24 cellular contexts compared by ENCODE assay signal in genomic region chr7:74115326-74115725, GRCh38. TPM values are rescaled to one million over a fixed set of nuclear protein-coding genes. Genes with fewer than 3 reads are reported as not detected.
DNase-seq lines count a peak whose midpoint lies in the region; ATAC-seq, FAIRE-seq and TF ChIP-seq lines count a peak whose summit lies in the region.
"Had no signal": no experiment of that assay in that cellular context is flagged by ENCODE, and none has a peak within 500 bp of the region (broad histone marks: within the 10 kb centered on the region; RNA-seq: fewer than 3 reads in every experiment).

No MANE protein-coding gene starts in this region.

- H2BK5ac ChIP-seq in mesendoderm (ENCODE audit: low read length) = no peak overlapping the region

- POLR2A ChIA-PET in HEK293T (lab: Yijun Ruan, JAX) = no interaction called here

- no peak for DNase-seq in D721Med (ENCODE audit: insufficient read length, low spot score)
- DNase-seq in HEK293T (ENCODE audit: extremely low spot score) = peak; percentile 38
- DNase-seq in mesendoderm = peak; percentile 76
- DNase-seq in kidney = no peak
- DNase-seq in AG20443 (ENCODE audit: low spot score) = no peak
- no peak for DNase-seq in NCI-H226
- DNase-seq: activated CD8-positive, alpha-beta T cell treated with anti-CD3 and anti-CD28 coated beads for 36 hours; activated gamma-delta T cell; activated naive CD8-positive, alpha-beta T cell treated with anti-CD3 and anti-CD28 coated beads, Interleukin-2, amount 50 U/mL, for 24 hours; activated T-cell treated with anti-CD3 and anti-CD28 coated beads for 4 hours; CD4-positive, CD25-positive, alpha-beta regulatory T cell; cortex of kidney; DMS153; GF-D8; glutamatergic neuron; left cardiac atrium; NCI-H1092; NCI-H2029; NCI-H446 treated with DMSO at 0.1 percent for 48 hours; occipital lobe; upper lobe of left lung had no signal

- WGBS in mesendoderm (ENCODE audit: extremely low coverage, insufficient coverage, low lambda C conversion rate) = no CpG with 5 or more reads among the region's 17 CpGs

- ATAC-seq in SK-N-SH treated with all-trans-retinoic acid at 6 μM for 48 hours = peak; percentile 36; the same call in 2 of the 3 replicates
- ATAC-seq: activated CD4-positive, CD25-positive, alpha-beta regulatory T cell treated with anti-CD3 and anti-CD28 coated beads, Interleukin-2, amount 50 U/mL, for 24 hours; activated CD8-positive, alpha-beta T cell treated with anti-CD3 and anti-CD28 coated beads for 36 hours; activated naive CD8-positive, alpha-beta T cell treated with anti-CD3 and anti-CD28 coated beads, Interleukin-2, amount 50 U/mL, for 24 hours; left cardiac atrium had no signal

- H3K27me3 ChIP-seq in mesendoderm (ENCODE audit: insufficient read depth, low read length, poor library complexity) = no peaks in the 10 kb centered on the region
- H3K27me3 ChIP-seq: upper lobe of left lung had no signal

- no peak overlapping the region for H2BK15ac ChIP-seq in mesendoderm (replicated peaks; ENCODE audit: low read depth)

- H3K9ac ChIP-seq in mesendoderm (ENCODE audit: low read length) = no peak overlapping the region
- no peak overlapping the region for H3K9ac ChIP-seq in kidney (ENCODE audit: low read length in 2 of 2)

- no peak overlapping the region for H3K4ac ChIP-seq in mesendoderm (ENCODE audit: low read depth, low read length)

- H3K4me1 ChIP-seq in mesendoderm (ENCODE audit: control insufficient read depth, low read depth, low read length) = no peaks in the 10 kb centered on the region
- no peaks in the 10 kb centered on the region for H3K4me1 ChIP-seq in kidney (ENCODE audit: control insufficient read depth in 1 of 2, insufficient read depth in 1 of 2, low read depth in 1 of 2, low read length in 2 of 2)
- H3K4me1 ChIP-seq: upper lobe of left lung had no signal

- no peak overlapping the region for H2AK5ac ChIP-seq in mesendoderm (ENCODE audit: low read length)

- no peaks in the 10 kb centered on the region for H3K9me3 ChIP-seq in kidney (ENCODE audit: control insufficient read depth in 1 of 2, low read length in 2 of 2)
- H3K9me3 ChIP-seq: upper lobe of left lung had no signal

- no peaks in the 10 kb centered on the region for H3K79me2 ChIP-seq in mesendoderm (ENCODE audit: control insufficient read depth, insufficient read depth, low read length)

- H3K23ac ChIP-seq in mesendoderm (ENCODE audit: low read length) = no peak overlapping the region

- H4K8ac ChIP-seq in mesendoderm (ENCODE audit: low read depth, low read length) = no peak overlapping the region

- no peak overlapping the region for H4K5ac ChIP-seq in mesendoderm (ENCODE audit: low read length)

- no peak for FAIRE-seq in D721Med (lab: Jason Lieb, UNC)
- no peak for FAIRE-seq in kidney (lab: Jason Lieb, UNC)
- FAIRE-seq: endometrium had no signal

- intact Hi-C loops in kidney (cut with DNase I) = no loop called here

- no peak overlapping the region for H3K18ac ChIP-seq in mesendoderm (ENCODE audit: low read length)

- H2BK120ac ChIP-seq in mesendoderm (ENCODE audit: low read depth, low read length) = no peak overlapping the region

- H3K36me3 ChIP-seq in mesendoderm (ENCODE audit: control insufficient read depth, insufficient read depth, low read length) (peaks cover 7% of the 10 kb centered on the region), kidney (ENCODE audit: control insufficient read depth in 1 of 2, insufficient read depth in 2 of 2, low read length in 2 of 2) (no peaks in the 10 kb centered on the region)

- H3K79me1 ChIP-seq in mesendoderm (ENCODE audit: low read length) = no peaks in the 10 kb centered on the region

- no peak overlapping the region for H3K4me2 ChIP-seq in mesendoderm (ENCODE audit: low read length)

- CTCF ChIA-PET in HEK293T (lab: Yijun Ruan, JAX) = no interaction called here

- TF ChIP-seq CTCF in D721Med (IDR thresholded peaks at IDR 0.05; ENCODE audit: insufficient read depth, missing control alignments) = peak; percentile 5
- no peak for TF ChIP-seq CTCF in kidney (IDR thresholded peaks at IDR 0.05; ENCODE audit: borderline replicate concordance, extremely low read depth, insufficient read depth)

- H3K56ac ChIP-seq in mesendoderm (ENCODE audit: low read length) = no peak overlapping the region

- no peak overlapping the region for H3K27ac ChIP-seq in mesendoderm (ENCODE audit: low read depth, low read length)
- no peak overlapping the region for H3K27ac ChIP-seq in kidney (ENCODE audit: low read depth in 2 of 2, low read length in 2 of 2)
- H3K27ac ChIP-seq: upper lobe of left lung had no signal

- H3K4me3 ChIP-seq in mesendoderm (ENCODE audit: low read length) (no peak overlapping the region), kidney (ENCODE audit: low read length in 2 of 2) (no peak overlapping the region)
- H3K4me3 ChIP-seq: upper lobe of left lung had no signal

TF ChIP-seq in HEK293T, 16 proteins besides CTCF, POLR2A, EP300 and RAD21:
- TF ChIP-seq ZNF384 (IDR thresholded peaks at IDR 0.05) (peak; percentile 37; the same call in 1 of the 2 replicates), ELF4 (IDR thresholded peaks at IDR 0.05) (no peak)

TF ChIP-seq in SK-N-SH treated with all-trans-retinoic acid at 6 μM for 48 hours, 23 proteins besides CTCF, POLR2A, EP300 and RAD21:
- TF ChIP-seq TOX (CRISPR knock-in tag; IDR thresholded peaks at IDR 0.05; ENCODE audit: borderline replicate concordance) (no peak), BACH2 (CRISPR knock-in tag; IDR thresholded peaks at IDR 0.05; ENCODE audit: borderline replicate concordance) (no peak), ESRRG (CRISPR knock-in tag; IDR thresholded peaks at IDR 0.05) (no peak), OSR1 (CRISPR knock-in tag; IDR thresholded peaks at IDR 0.05) (no peak), RARB (CRISPR knock-in tag; IDR thresholded peaks at IDR 0.05) (no peak), ZC3H10 (CRISPR knock-in tag; IDR thresholded peaks at IDR 0.05) (no peak)
- TF ChIP-seq, protein P1, sequence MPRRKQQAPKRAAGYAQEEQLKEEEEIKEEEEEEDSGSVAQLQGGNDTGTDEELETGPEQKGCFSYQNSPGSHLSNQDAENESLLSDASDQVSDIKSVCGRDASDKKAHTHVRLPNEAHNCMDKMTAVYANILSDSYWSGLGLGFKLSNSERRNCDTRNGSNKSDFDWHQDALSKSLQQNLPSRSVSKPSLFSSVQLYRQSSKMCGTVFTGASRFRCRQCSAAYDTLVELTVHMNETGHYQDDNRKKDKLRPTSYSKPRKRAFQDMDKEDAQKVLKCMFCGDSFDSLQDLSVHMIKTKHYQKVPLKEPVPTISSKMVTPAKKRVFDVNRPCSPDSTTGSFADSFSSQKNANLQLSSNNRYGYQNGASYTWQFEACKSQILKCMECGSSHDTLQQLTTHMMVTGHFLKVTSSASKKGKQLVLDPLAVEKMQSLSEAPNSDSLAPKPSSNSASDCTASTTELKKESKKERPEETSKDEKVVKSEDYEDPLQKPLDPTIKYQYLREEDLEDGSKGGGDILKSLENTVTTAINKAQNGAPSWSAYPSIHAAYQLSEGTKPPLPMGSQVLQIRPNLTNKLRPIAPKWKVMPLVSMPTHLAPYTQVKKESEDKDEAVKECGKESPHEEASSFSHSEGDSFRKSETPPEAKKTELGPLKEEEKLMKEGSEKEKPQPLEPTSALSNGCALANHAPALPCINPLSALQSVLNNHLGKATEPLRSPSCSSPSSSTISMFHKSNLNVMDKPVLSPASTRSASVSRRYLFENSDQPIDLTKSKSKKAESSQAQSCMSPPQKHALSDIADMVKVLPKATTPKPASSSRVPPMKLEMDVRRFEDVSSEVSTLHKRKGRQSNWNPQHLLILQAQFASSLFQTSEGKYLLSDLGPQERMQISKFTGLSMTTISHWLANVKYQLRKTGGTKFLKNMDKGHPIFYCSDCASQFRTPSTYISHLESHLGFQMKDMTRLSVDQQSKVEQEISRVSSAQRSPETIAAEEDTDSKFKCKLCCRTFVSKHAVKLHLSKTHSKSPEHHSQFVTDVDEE (CRISPR knock-in tag; IDR thresholded peaks at IDR 0.05) = no peak

RNA-seq across cellular contexts. Expression of gene LIMK1, which starts 31.7 kb away (rescaled TPM):
- 47.9 TPM for polyA plus RNA-seq in mesendoderm (2013, experiment 1 of 2)
- 48.4 TPM for polyA plus RNA-seq in mesendoderm (2013, experiment 2 of 2)
- total RNA-seq in kidney = 23.8 TPM
- 9.1 TPM for polyA plus RNA-seq in kidney (ENCODE audit: insufficient read depth, low read depth, low replicate concordance)

RNA-seq across cellular contexts. Expression of gene EIF4H, which starts 58.8 kb away (rescaled TPM):
- 274 TPM for polyA plus RNA-seq in mesendoderm (2013, experiment 1 of 2)
- polyA plus RNA-seq in mesendoderm (2013, experiment 2 of 2) = 271 TPM
- total RNA-seq in kidney = 240 TPM
- 153 TPM for polyA plus RNA-seq in kidney (ENCODE audit: insufficient read depth, low read depth, low replicate concordance)

Comparison
In these comparisons a context has a peak if more than half of its experiments do, and no peak if none do; other contexts are left out.
1. DNase-seq: peak in HEK293T (single experiment) and mesendoderm (single experiment); none in D721Med (single experiment), kidney (single experiment), AG20443 (single experiment) and NCI-H226 (single experiment).